27 cellular contexts compared by ENCODE assay signal in the genomic region with DNA sequence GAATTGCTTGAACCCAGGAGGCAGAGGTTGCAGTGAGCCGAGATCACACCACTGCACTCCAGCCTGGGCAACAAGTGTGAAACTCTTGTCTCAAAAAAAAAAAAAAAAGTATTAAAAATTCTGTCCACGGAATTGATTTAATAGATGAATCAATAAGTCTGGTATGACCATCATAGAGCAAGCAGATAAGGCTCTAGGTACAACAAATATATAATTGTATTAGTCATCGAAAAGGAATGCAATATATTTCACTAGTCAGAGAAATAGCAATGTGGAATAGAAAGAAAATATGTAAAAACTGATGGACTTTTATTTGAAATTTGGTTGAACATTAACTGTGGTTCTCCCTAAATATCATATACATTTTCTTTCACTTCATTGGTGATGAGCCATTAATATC.
A peak's percentile ranks its signal among the peaks of the same experiment; 100 is the strongest.
DNase-seq lines count a peak whose midpoint lies in the region; ATAC-seq, FAIRE-seq and TF ChIP-seq lines count a peak whose summit lies in the region.
"Had no signal": no experiment of that assay in that cellular context is flagged by ENCODE, and none has a peak within 500 bp of the region (broad histone marks: within the 10 kb centered on the region; RNA-seq: fewer than 3 reads in every experiment).

No MANE protein-coding gene starts in this region.

- intact Hi-C loops in prostate gland (cut with DNase I) = no loop called here

- DNase-seq in ELR (ENCODE audit: low read depth) = peak; percentile 32
- DNase-seq in RCC 7860 (ENCODE audit: low spot score) = peak; percentile 30
- DNase-seq in fibroblast of the aortic adventitia (ENCODE audit: low read depth) = peak; percentile 3
- peak; percentile 5 for DNase-seq in small intestine
- no peak for DNase-seq in HAP-1 (ENCODE audit: low spot score in 2 of 2)
- DNase-seq in prostate gland (ENCODE audit: low spot score) = no peak
- DNase-seq in MG63 = no peak
- DNase-seq: CD4-positive, CD25-positive, alpha-beta regulatory T cell; GOT3; KBM-7; NCI-H1417; NCI-H1694; NCI-H2029 treated with DMSO at 0.1 percent for 48 hours; NCI-H446 treated with DMSO at 0.1 percent for 48 hours; NCI-H526; NCI-H82; NK-92 treated with Interleukin-12 subunit alpha and Interleukin-12 subunit beta, amount 100 ng/mL, for 24 hours; PC-9; RPMI8226; SHP77 treated with DMSO at 0.1 percent for 48 hours; T-cell had no signal

- no peaks in the 10 kb centered on the region for H3K36me3 ChIP-seq in small intestine (ENCODE audit: control insufficient read depth in 2 of 2, insufficient read depth in 2 of 2, low read length in 2 of 2)
- H3K36me3 ChIP-seq in HAP-1 (replicated peaks) = no peaks in the 10 kb centered on the region
- no peaks in the 10 kb centered on the region for H3K36me3 ChIP-seq in prostate gland
- H3K36me3 ChIP-seq in MG63 = no peaks in the 10 kb centered on the region
- H3K36me3 ChIP-seq: BLaER1 had no signal

- H3K4me3 ChIP-seq in fibroblast of the aortic adventitia (ENCODE audit: low read depth, low read length) = no peak overlapping the region
- H3K4me3 ChIP-seq in small intestine (ENCODE audit: low read depth in 1 of 2, low read length in 2 of 2) = no peak overlapping the region
- H3K4me3 ChIP-seq in HAP-1 = no peak overlapping the region
- no peak overlapping the region for H3K4me3 ChIP-seq in prostate gland
- H3K4me3 ChIP-seq in MG63 = no peak overlapping the region
- H3K4me3 ChIP-seq: BLaER1, PC-9 had no signal

- TF ChIP-seq CTCF in fibroblast of the aortic adventitia (IDR thresholded peaks at IDR 0.05; ENCODE audit: insufficient read depth, low read length) (no peak), prostate gland (IDR thresholded peaks at IDR 0.05) (no peak)

- TF ChIP-seq POLR2A in prostate gland (IDR thresholded peaks at IDR 0.05) = no peak

- FAIRE-seq in RCC 7860 (lab: Jason Lieb, UNC) = peak; percentile 7
- FAIRE-seq in small intestine (lab: Jason Lieb, UNC) = no peak
- FAIRE-seq: D721Med, GM18507 had no signal

- WGBS in small intestine, 3 donors = 58 to 79% (median 67%) methylated on average over 3 of the region's 3 CpGs
- 83% methylated on average over 3 of the region's 3 CpGs for WGBS in prostate gland

- in situ Hi-C loops in HAP-1 (cut with MboI; ENCODE audit: low sequenced_read_pairs) = no loop called here

- no peak overlapping the region for H3K27ac ChIP-seq in small intestine (ENCODE audit: low read depth in 1 of 2, low read length in 1 of 2)
- no peak overlapping the region for H3K27ac ChIP-seq in prostate gland
- H3K27ac ChIP-seq: BLaER1, HL-60, PC-9 had no signal

- no peak for ATAC-seq in GM18519 (IDR thresholded peaks at IDR 0.05; ENCODE audit: low FRiP score, unreplicated experiment)
- ATAC-seq: HCT116, T-cell had no signal

- H3K27me3 ChIP-seq in small intestine (ENCODE audit: control insufficient read depth in 2 of 2, insufficient read depth in 2 of 2, low read length in 2 of 2) = no peaks in the 10 kb centered on the region
- peaks cover 22% of the 10 kb centered on the region for H3K27me3 ChIP-seq in HAP-1 (ENCODE audit: low read depth)
- H3K27me3 ChIP-seq in prostate gland (replicated peaks; ENCODE audit: insufficient read depth) = no peaks in the 10 kb centered on the region
- no peaks in the 10 kb centered on the region for H3K27me3 ChIP-seq in MG63
- H3K27me3 ChIP-seq: BLaER1 had no signal

- no peaks in the 10 kb centered on the region for H3K4me1 ChIP-seq in small intestine (ENCODE audit: control insufficient read depth in 2 of 2, insufficient read depth in 1 of 2, low read depth in 1 of 2, low read length in 1 of 2)
- no peaks in the 10 kb centered on the region for H3K4me1 ChIP-seq in HAP-1
- no peaks in the 10 kb centered on the region for H3K4me1 ChIP-seq in prostate gland (replicated peaks)
- H3K4me1 ChIP-seq: BLaER1 had no signal

- H3K9me3 ChIP-seq in small intestine (ENCODE audit: control insufficient read depth, low read depth) (no peaks in the 10 kb centered on the region), HAP-1 (no peaks in the 10 kb centered on the region), prostate gland (no peaks in the 10 kb centered on the region), MG63 (no peaks in the 10 kb centered on the region)
- H3K9me3 ChIP-seq: BLaER1 had no signal

Comparison
In these comparisons a context has a peak if more than half of its experiments do, and no peak if none do; other contexts are left out.
1. DNase-seq: peak in ELR (single experiment), RCC 7860 (single experiment), fibroblast of the aortic adventitia (single experiment) and small intestine (single experiment); none in HAP-1 (0 of 2), prostate gland (single experiment) and MG63 (single experiment).